ENCODE assay signal across 2 cellular contexts in the genomic region with DNA sequence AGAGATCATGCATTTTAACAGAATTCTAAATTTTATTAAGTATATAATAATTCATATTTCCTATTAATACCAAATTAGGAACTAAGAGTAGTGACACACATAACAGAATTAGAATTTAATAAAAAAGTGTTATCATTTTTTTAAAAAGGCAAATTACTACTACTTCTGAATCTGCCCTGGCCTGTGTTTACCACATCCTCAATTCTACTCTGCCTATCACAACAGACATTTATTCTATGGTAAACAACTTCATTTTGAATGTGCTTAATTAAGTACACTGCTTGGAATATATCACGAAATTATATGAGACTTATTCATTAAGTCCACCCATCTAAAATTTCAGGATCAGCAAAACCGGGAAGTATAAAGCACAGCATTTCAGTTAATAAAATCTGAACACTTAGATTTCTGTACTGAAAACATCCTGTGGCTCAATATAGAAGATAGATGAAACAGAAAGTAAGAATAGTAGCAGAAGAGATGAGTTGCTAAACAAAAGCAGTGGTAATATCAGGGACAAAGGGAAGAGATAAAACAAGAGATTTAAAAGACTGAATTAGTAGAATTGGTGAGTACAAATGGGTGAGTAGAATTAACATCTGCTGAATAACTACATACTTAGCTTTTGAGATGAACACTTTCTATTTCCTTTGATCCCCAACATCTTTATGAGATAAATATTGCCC.
TF ChIP-seq lines count a peak whose summit lies in the region.

No MANE protein-coding gene starts in this region.

TF ChIP-seq in GM23338, 12 proteins besides CTCF, POLR2A, EP300 and RAD21 (continued from another document and continues in another):
- TF ChIP-seq, protein P1, sequence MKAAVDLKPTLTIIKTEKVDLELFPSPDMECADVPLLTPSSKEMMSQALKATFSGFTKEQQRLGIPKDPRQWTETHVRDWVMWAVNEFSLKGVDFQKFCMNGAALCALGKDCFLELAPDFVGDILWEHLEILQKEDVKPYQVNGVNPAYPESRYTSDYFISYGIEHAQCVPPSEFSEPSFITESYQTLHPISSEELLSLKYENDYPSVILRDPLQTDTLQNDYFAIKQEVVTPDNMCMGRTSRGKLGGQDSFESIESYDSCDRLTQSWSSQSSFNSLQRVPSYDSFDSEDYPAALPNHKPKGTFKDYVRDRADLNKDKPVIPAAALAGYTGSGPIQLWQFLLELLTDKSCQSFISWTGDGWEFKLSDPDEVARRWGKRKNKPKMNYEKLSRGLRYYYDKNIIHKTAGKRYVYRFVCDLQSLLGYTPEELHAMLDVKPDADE (IDR thresholded peaks at IDR 0.05): no peak
- TF ChIP-seq STAT1 (IDR thresholded peaks at IDR 0.05; ENCODE audit: unreplicated experiment) (no peak), CREB1 (CRISPR knock-in tag; IDR thresholded peaks at IDR 0.05; ENCODE audit: low read depth) (no peak), POLR2AphosphoS5 (IDR thresholded peaks at IDR 0.05; ENCODE audit: low read depth) (no peak), EZH2phosphoT487 (IDR thresholded peaks at IDR 0.05; ENCODE audit: unreplicated experiment) (no peak), JUNB (IDR thresholded peaks at IDR 0.05; ENCODE audit: unreplicated experiment) (no peak)
- TF ChIP-seq, protein P2, sequence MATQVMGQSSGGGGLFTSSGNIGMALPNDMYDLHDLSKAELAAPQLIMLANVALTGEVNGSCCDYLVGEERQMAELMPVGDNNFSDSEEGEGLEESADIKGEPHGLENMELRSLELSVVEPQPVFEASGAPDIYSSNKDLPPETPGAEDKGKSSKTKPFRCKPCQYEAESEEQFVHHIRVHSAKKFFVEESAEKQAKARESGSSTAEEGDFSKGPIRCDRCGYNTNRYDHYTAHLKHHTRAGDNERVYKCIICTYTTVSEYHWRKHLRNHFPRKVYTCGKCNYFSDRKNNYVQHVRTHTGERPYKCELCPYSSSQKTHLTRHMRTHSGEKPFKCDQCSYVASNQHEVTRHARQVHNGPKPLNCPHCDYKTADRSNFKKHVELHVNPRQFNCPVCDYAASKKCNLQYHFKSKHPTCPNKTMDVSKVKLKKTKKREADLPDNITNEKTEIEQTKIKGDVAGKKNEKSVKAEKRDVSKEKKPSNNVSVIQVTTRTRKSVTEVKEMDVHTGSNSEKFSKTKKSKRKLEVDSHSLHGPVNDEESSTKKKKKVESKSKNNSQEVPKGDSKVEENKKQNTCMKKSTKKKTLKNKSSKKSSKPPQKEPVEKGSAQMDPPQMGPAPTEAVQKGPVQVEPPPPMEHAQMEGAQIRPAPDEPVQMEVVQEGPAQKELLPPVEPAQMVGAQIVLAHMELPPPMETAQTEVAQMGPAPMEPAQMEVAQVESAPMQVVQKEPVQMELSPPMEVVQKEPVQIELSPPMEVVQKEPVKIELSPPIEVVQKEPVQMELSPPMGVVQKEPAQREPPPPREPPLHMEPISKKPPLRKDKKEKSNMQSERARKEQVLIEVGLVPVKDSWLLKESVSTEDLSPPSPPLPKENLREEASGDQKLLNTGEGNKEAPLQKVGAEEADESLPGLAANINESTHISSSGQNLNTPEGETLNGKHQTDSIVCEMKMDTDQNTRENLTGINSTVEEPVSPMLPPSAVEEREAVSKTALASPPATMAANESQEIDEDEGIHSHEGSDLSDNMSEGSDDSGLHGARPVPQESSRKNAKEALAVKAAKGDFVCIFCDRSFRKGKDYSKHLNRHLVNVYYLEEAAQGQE (IDR thresholded peaks at IDR 0.05; ENCODE audit: unreplicated experiment): no peak
- TF ChIP-seq, protein P3, sequence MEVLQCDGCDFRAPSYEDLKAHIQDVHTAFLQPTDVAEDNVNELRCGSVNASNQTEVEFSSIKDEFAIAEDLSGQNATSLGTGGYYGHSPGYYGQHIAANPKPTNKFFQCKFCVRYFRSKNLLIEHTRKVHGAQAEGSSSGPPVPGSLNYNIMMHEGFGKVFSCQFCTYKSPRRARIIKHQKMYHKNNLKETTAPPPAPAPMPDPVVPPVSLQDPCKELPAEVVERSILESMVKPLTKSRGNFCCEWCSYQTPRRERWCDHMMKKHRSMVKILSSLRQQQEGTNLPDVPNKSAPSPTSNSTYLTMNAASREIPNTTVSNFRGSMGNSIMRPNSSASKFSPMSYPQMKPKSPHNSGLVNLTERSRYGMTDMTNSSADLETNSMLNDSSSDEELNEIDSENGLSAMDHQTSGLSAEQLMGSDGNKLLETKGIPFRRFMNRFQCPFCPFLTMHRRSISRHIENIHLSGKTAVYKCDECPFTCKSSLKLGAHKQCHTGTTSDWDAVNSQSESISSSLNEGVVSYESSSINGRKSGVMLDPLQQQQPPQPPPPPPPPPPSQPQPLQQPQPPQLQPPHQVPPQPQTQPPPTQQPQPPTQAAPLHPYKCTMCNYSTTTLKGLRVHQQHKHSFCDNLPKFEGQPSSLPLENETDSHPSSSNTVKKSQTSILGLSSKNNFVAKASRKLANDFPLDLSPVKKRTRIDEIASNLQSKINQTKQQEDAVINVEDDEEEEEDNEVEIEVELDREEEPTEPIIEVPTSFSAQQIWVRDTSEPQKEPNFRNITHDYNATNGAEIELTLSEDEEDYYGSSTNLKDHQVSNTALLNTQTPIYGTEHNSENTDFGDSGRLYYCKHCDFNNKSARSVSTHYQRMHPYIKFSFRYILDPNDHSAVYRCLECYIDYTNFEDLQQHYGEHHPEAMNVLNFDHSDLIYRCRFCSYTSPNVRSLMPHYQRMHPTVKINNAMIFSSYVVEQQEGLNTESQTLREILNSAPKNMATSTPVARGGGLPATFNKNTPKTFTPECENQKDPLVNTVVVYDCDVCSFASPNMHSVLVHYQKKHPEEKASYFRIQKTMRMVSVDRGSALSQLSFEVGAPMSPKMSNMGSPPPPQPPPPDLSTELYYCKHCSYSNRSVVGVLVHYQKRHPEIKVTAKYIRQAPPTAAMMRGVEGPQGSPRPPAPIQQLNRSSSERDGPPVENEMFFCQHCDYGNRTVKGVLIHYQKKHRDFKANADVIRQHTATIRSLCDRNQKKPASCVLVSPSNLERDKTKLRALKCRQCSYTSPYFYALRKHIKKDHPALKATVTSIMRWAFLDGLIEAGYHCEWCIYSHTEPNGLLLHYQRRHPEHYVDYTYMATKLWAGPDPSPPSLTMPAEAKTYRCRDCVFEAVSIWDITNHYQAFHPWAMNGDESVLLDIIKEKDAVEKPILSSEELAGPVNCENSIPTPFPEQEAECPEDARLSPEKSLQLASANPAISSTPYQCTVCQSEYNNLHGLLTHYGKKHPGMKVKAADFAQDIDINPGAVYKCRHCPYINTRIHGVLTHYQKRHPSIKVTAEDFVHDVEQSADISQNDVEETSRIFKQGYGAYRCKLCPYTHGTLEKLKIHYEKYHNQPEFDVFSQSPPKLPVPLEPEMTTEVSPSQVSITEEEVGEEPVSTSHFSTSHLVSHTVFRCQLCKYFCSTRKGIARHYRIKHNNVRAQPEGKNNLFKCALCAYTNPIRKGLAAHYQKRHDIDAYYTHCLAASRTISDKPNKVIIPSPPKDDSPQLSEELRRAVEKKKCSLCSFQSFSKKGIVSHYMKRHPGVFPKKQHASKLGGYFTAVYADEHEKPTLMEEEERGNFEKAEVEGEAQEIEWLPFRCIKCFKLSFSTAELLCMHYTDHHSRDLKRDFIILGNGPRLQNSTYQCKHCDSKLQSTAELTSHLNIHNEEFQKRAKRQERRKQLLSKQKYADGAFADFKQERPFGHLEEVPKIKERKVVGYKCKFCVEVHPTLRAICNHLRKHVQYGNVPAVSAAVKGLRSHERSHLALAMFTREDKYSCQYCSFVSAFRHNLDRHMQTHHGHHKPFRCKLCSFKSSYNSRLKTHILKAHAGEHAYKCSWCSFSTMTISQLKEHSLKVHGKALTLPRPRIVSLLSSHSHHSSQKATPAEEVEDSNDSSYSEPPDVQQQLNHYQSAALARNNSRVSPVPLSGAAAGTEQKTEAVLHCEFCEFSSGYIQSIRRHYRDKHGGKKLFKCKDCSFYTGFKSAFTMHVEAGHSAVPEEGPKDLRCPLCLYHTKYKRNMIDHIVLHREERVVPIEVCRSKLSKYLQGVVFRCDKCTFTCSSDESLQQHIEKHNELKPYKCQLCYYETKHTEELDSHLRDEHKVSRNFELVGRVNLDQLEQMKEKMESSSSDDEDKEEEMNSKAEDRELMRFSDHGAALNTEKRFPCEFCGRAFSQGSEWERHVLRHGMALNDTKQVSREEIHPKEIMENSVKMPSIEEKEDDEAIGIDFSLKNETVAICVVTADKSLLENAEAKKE (CRISPR knock-in tag; IDR thresholded peaks at IDR 0.05): no peak

TF ChIP-seq in IMR-90, 13 proteins besides CTCF, POLR2A, EP300 and RAD21 (continued from another document):
- TF ChIP-seq MAFK (IDR thresholded peaks at IDR 0.05; ENCODE audit: low read depth, low read length): no peak
- no peak for TF ChIP-seq MXI1 (IDR thresholded peaks at IDR 0.05; ENCODE audit: borderline replicate concordance, low read depth, low read length)
- no peak for TF ChIP-seq CEBPB (IDR thresholded peaks at IDR 0.05; ENCODE audit: low read depth, low read length)
- TF ChIP-seq, protein P4, sequence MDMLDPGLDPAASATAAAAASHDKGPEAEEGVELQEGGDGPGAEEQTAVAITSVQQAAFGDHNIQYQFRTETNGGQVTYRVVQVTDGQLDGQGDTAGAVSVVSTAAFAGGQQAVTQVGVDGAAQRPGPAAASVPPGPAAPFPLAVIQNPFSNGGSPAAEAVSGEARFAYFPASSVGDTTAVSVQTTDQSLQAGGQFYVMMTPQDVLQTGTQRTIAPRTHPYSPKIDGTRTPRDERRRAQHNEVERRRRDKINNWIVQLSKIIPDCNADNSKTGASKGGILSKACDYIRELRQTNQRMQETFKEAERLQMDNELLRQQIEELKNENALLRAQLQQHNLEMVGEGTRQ (IDR thresholded peaks at IDR 0.05; ENCODE audit: low read depth, low read length): no peak
- no peak for TF ChIP-seq RCOR1 (IDR thresholded peaks at IDR 0.05; ENCODE audit: insufficient replicate concordance, low read length)
- no peak for TF ChIP-seq SMC3 (IDR thresholded peaks at IDR 0.05; ENCODE audit: low read depth, low read length)
- TF ChIP-seq CHD1 (IDR thresholded peaks at IDR 0.05; ENCODE audit: low read depth, low read length): no peak
- no peak for TF ChIP-seq RFX5 (IDR thresholded peaks at IDR 0.05; ENCODE audit: low read depth, low read length)
- TF ChIP-seq MAZ (IDR thresholded peaks at IDR 0.05; ENCODE audit: borderline replicate concordance, low read depth, low read length): no peak
- TF ChIP-seq, protein P5, sequence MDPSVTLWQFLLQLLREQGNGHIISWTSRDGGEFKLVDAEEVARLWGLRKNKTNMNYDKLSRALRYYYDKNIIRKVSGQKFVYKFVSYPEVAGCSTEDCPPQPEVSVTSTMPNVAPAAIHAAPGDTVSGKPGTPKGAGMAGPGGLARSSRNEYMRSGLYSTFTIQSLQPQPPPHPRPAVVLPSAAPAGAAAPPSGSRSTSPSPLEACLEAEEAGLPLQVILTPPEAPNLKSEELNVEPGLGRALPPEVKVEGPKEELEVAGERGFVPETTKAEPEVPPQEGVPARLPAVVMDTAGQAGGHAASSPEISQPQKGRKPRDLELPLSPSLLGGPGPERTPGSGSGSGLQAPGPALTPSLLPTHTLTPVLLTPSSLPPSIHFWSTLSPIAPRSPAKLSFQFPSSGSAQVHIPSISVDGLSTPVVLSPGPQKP (IDR thresholded peaks at IDR 0.05; ENCODE audit: borderline replicate concordance, low read depth, low read length): no peak
- TF ChIP-seq NFE2L2 (IDR thresholded peaks at IDR 0.05; ENCODE audit: low read depth, low read length): no peak
